ENCODE assay signal across 17 cellular contexts in the genomic region with DNA sequence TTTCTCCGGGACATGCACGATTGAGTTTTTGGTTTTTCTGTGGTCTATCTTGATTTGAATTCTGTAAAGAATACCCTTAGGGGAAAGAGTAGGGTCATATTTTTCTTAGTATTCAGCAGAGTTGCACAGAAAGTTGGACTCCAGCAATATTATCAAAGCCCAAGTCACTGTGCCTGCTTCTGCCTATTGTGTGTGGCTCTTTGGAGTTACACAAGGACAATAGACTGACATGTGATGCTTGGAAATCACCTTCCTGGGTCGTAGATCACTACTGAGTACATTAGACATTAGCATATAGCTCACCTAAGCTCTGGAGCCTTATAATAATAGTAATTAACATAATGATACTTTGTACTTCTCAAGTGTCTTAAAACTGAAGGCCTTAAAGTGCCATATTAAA.
A peak's percentile ranks its signal among the peaks of the same experiment; 100 is the strongest.
DNase-seq lines count a peak whose midpoint lies in the region; ATAC-seq and TF ChIP-seq lines count a peak whose summit lies in the region.
"Had no signal": no experiment of that assay in that cellular context is flagged by ENCODE, and none has a peak within 500 bp of the region (broad histone marks: within the 10 kb centered on the region; RNA-seq: fewer than 3 reads in every experiment).

No MANE protein-coding gene starts in this region.

- intact Hi-C loops in aorta (cut with DNase I) (no loop called here), sciatic nerve (cut with DNase I) (no loop called here)

- no peaks in the 10 kb centered on the region for H4K20me1 ChIP-seq in hepatocyte (ENCODE audit: insufficient read depth, poor library complexity, severe bottlenecking)
- H4K20me1 ChIP-seq: BLaER1 treated with 17β-estradiol and CSF1 and Interleukin-3, amounts not matched to agents 10 nM and 100 nM had no signal

- H3K4me1 ChIP-seq in hepatocyte (ENCODE audit: insufficient read depth) (peaks cover 21% of the 10 kb centered on the region), aorta (ENCODE audit: control insufficient read depth in 1 of 2, insufficient read depth in 2 of 2, low read length in 2 of 2) (no peaks in the 10 kb centered on the region)
- H3K4me1 ChIP-seq: BLaER1 treated with 17β-estradiol and CSF1 and Interleukin-3, amounts not matched to agents 10 nM and 100 nM had no signal

- H3K4me3 ChIP-seq in hepatocyte (no peak overlapping the region), aorta (ENCODE audit: low read length in 2 of 2) (no peak overlapping the region)
- H3K4me3 ChIP-seq: BLaER1 treated with 17β-estradiol and CSF1 and Interleukin-3, amounts not matched to agents 10 nM and 100 nM; PC-9; SK-N-MC had no signal

- H3K27me3 ChIP-seq in hepatocyte (no peaks in the 10 kb centered on the region), aorta (ENCODE audit: control insufficient read depth in 1 of 2, insufficient read depth in 2 of 2, low read length in 1 of 2) (no peaks in the 10 kb centered on the region)
- H3K27me3 ChIP-seq: BLaER1 treated with 17β-estradiol and CSF1 and Interleukin-3, amounts not matched to agents 10 nM and 100 nM had no signal

- H3K27ac ChIP-seq in hepatocyte = peak overlapping the region; percentile 59
- no peak overlapping the region for H3K27ac ChIP-seq in aorta (ENCODE audit: low read depth in 1 of 2, low read length in 2 of 2)
- H3K27ac ChIP-seq: BLaER1 treated with 17β-estradiol and CSF1 and Interleukin-3, amounts not matched to agents 10 nM and 100 nM; PC-9; SK-N-MC had no signal

- TF ChIP-seq CTCF in hepatocyte (IDR thresholded peaks at IDR 0.05; ENCODE audit: poor library complexity) = no peak

- no peak overlapping the region for H2AFZ ChIP-seq in hepatocyte
- H2AFZ ChIP-seq: PC-9 had no signal

- H3K4me2 ChIP-seq in hepatocyte = peak overlapping the region; percentile 23
- H3K4me2 ChIP-seq: BLaER1 treated with 17β-estradiol and CSF1 and Interleukin-3, amounts not matched to agents 10 nM and 100 nM; PC-9 had no signal

- peak; percentile 39 for DNase-seq in NCI-H1105 treated with DMSO at 0.1 percent for 48 hours (lab: John Stamatoyannopoulos, UW)
- no peak for DNase-seq in NCI-H1105 (lab: John Stamatoyannopoulos, UW)
- peak; percentile 10 for DNase-seq in M059J (ENCODE audit: low read depth)
- no peak for DNase-seq in hepatocyte (ENCODE audit: low spot score)
- peak; percentile 77 for DNase-seq in renal cortical epithelial cell (ENCODE audit: low read depth)
- no peak for DNase-seq in aorta
- DNase-seq in sciatic nerve (ENCODE audit: low spot score) = no peak
- DNase-seq: Calu3, DND-41, GF-D8, GOT3, NCI-H1930, NCI-H526, PC-9 had no signal

- WGBS in hepatocyte (ENCODE audit: low lambda C conversion rate, missing lambda C conversion rate) = 85% methylated on average over 3 of the region's 3 CpGs
- 94 to 96% methylated on average over 3 of the region's 3 CpGs for WGBS in aorta, 2 donors

- H3K9me2 ChIP-seq in hepatocyte (replicated peaks; ENCODE audit: insufficient read depth) = no peaks in the 10 kb centered on the region

- H3K36me3 ChIP-seq in hepatocyte (replicated peaks; ENCODE audit: insufficient read depth, low read depth) (no peaks in the 10 kb centered on the region), aorta (ENCODE audit: control insufficient read depth in 1 of 2, insufficient read depth in 2 of 2, low read length in 1 of 2) (no peaks in the 10 kb centered on the region)

- no peaks in the 10 kb centered on the region for H3K79me2 ChIP-seq in hepatocyte

- H3K9me3 ChIP-seq in hepatocyte (ENCODE audit: low read depth) (peaks cover 5% of the 10 kb centered on the region), aorta (ENCODE audit: control insufficient read depth, low read length) (peaks cover 1% of the 10 kb centered on the region)

- ATAC-seq in GM21526 (IDR thresholded peaks at IDR 0.05; ENCODE audit: low FRiP score, unreplicated experiment) (no peak), aorta (ENCODE audit: low FRiP score) (no peak), sciatic nerve (no peak)

Comparison
In these comparisons a context has a peak if more than half of its experiments do, and no peak if none do; other contexts are left out.
1. DNase-seq: peak in NCI-H1105 treated with DMSO at 0.1 percent for 48 hours (single experiment), M059J (single experiment) and renal cortical epithelial cell (single experiment); none in NCI-H1105 (single experiment), hepatocyte (single experiment), aorta (0 of 2) and sciatic nerve (single experiment).